1 cellular context compared by ENCODE assay signal in genomic region chr17:4997302-4998026, GRCh38.
A peak's percentile ranks its signal among the peaks of the same experiment; 100 is the strongest.
TF ChIP-seq lines count a peak whose summit lies in the region.

A gene with protein sequence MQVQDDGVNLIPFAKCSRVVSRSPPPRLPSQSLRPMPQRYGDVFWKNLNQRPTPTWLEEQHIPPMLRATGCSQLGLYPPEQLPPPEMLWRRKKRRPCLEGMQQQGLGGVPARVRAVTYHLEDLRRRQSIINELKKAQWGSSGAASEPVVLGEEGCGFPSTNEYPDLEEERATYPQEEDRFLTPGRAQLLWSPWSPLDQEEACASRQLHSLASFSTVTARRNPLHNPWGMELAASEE (minus strand): TSS chr17:4997522. CDS start chr17:4994437, 3,085 bp downstream.
Gene KIF1C (plus strand): TSS chr17:4997950. CDS start chr17:5000247, 2,297 bp downstream.

TF ChIP-seq in K562, 482 proteins besides CTCF, POLR2A, EP300 and RAD21 (continued from another document and continues in another):
- peak in 1 of 2 experiments; percentile 55; a peak in 1 of 4 replicates for TF ChIP-seq NONO (IDR thresholded peaks at IDR 0.05; ENCODE audit: low read depth in 2 of 2, low read length in 1 of 2)
- no peak for TF ChIP-seq ZNF239 (CRISPR knock-in tag; IDR thresholded peaks at IDR 0.05)
- TF ChIP-seq SMAD4 (CRISPR knock-in tag; conservative IDR thresholded peaks at IDR 0.05), result peak; percentile 46; the same call in 1 of the 2 replicates
- TF ChIP-seq U2AF1 (optimal IDR thresholded peaks at IDR 0.05; ENCODE audit: low read depth, low read length), result peak; percentile 40
- TF ChIP-seq SP1 (CRISPR knock-in tag; IDR thresholded peaks at IDR 0.05), result peak; percentile 81
- TF ChIP-seq, protein P1, sequence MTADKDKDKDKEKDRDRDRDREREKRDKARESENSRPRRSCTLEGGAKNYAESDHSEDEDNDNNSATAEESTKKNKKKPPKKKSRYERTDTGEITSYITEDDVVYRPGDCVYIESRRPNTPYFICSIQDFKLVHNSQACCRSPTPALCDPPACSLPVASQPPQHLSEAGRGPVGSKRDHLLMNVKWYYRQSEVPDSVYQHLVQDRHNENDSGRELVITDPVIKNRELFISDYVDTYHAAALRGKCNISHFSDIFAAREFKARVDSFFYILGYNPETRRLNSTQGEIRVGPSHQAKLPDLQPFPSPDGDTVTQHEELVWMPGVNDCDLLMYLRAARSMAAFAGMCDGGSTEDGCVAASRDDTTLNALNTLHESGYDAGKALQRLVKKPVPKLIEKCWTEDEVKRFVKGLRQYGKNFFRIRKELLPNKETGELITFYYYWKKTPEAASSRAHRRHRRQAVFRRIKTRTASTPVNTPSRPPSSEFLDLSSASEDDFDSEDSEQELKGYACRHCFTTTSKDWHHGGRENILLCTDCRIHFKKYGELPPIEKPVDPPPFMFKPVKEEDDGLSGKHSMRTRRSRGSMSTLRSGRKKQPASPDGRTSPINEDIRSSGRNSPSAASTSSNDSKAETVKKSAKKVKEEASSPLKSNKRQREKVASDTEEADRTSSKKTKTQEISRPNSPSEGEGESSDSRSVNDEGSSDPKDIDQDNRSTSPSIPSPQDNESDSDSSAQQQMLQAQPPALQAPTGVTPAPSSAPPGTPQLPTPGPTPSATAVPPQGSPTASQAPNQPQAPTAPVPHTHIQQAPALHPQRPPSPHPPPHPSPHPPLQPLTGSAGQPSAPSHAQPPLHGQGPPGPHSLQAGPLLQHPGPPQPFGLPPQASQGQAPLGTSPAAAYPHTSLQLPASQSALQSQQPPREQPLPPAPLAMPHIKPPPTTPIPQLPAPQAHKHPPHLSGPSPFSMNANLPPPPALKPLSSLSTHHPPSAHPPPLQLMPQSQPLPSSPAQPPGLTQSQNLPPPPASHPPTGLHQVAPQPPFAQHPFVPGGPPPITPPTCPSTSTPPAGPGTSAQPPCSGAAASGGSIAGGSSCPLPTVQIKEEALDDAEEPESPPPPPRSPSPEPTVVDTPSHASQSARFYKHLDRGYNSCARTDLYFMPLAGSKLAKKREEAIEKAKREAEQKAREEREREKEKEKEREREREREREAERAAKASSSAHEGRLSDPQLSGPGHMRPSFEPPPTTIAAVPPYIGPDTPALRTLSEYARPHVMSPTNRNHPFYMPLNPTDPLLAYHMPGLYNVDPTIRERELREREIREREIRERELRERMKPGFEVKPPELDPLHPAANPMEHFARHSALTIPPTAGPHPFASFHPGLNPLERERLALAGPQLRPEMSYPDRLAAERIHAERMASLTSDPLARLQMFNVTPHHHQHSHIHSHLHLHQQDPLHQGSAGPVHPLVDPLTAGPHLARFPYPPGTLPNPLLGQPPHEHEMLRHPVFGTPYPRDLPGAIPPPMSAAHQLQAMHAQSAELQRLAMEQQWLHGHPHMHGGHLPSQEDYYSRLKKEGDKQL (CRISPR knock-in tag; IDR thresholded peaks at IDR 0.05; ENCODE audit: borderline replicate concordance), result no peak
- TF ChIP-seq ARNT (IDR thresholded peaks at IDR 0.05), result no peak
- no peak for TF ChIP-seq MECOM (CRISPR knock-in tag; IDR thresholded peaks at IDR 0.05)
- no peak for TF ChIP-seq EHMT2 (IDR thresholded peaks at IDR 0.05)
- TF ChIP-seq, protein P2, sequence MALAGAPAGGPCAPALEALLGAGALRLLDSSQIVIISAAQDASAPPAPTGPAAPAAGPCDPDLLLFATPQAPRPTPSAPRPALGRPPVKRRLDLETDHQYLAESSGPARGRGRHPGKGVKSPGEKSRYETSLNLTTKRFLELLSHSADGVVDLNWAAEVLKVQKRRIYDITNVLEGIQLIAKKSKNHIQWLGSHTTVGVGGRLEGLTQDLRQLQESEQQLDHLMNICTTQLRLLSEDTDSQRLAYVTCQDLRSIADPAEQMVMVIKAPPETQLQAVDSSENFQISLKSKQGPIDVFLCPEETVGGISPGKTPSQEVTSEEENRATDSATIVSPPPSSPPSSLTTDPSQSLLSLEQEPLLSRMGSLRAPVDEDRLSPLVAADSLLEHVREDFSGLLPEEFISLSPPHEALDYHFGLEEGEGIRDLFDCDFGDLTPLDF (CRISPR knock-in tag; IDR thresholded peaks at IDR 0.05), result no peak
- TF ChIP-seq PHF8 (IDR thresholded peaks at IDR 0.05; ENCODE audit: borderline replicate concordance, low read length), result peak; percentile 50; the same call in 1 of the 2 replicates
- no peak for TF ChIP-seq KAT8 (IDR thresholded peaks at IDR 0.05; ENCODE audit: low read depth)
- no peak for TF ChIP-seq NR1H2 (CRISPR knock-in tag; IDR thresholded peaks at IDR 0.05)
- no peak for TF ChIP-seq MEIS2 (IDR thresholded peaks at IDR 0.05; ENCODE audit: partially characterized antibody)
- TF ChIP-seq PCBP1 (IDR thresholded peaks at IDR 0.05; ENCODE audit: low read depth, low read length, poor library complexity, severe bottlenecking), result peak; percentile 43
- peak; percentile 37; the same call in 1 of the 2 replicates for TF ChIP-seq RB1 (IDR thresholded peaks at IDR 0.05; ENCODE audit: low read depth)
- TF ChIP-seq FOS (IDR thresholded peaks at IDR 0.05; ENCODE audit: extremely low read depth, insufficient read length), result no peak
- no peak for TF ChIP-seq CAMTA2 (CRISPR knock-in tag; conservative IDR thresholded peaks at IDR 0.05)
- no peak for TF ChIP-seq SMARCA4 (IDR thresholded peaks at IDR 0.05)
- no peak for TF ChIP-seq ZNF655 (CRISPR knock-in tag; IDR thresholded peaks at IDR 0.05)
- no peak for TF ChIP-seq RBM22 (IDR thresholded peaks at IDR 0.05; ENCODE audit: low read depth, low read length, poor library complexity, severe bottlenecking)
- TF ChIP-seq, protein P3, sequence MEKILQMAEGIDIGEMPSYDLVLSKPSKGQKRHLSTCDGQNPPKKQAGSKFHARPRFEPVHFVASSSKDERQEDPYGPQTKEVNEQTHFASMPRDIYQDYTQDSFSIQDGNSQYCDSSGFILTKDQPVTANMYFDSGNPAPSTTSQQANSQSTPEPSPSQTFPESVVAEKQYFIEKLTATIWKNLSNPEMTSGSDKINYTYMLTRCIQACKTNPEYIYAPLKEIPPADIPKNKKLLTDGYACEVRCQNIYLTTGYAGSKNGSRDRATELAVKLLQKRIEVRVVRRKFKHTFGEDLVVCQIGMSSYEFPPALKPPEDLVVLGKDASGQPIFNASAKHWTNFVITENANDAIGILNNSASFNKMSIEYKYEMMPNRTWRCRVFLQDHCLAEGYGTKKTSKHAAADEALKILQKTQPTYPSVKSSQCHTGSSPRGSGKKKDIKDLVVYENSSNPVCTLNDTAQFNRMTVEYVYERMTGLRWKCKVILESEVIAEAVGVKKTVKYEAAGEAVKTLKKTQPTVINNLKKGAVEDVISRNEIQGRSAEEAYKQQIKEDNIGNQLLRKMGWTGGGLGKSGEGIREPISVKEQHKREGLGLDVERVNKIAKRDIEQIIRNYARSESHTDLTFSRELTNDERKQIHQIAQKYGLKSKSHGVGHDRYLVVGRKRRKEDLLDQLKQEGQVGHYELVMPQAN (IDR thresholded peaks at IDR 0.05; ENCODE audit: borderline replicate concordance), result peak; percentile 67; the same call in 1 of the 2 replicates
- TF ChIP-seq, protein P4, sequence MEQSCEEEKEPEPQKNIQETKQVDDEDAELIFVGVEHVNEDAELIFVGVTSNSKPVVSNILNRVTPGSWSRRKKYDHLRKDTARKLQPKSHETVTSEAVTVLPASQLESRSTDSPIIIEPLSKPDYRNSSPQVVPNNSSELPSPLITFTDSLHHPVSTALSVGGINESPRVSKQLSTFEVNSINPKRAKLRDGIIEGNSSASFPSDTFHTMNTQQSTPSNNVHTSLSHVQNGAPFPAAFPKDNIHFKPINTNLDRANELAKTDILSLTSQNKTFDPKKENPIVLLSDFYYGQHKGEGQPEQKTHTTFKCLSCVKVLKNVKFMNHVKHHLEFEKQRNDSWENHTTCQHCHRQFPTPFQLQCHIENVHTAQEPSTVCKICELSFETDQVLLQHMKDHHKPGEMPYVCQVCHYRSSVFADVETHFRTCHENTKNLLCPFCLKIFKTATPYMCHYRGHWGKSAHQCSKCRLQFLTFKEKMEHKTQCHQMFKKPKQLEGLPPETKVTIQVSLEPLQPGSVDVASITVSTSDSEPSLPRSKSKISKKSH (CRISPR knock-in tag; IDR thresholded peaks at IDR 0.05), result no peak
- no peak for TF ChIP-seq ZC3H8 (IDR thresholded peaks at IDR 0.05)
- no peak for TF ChIP-seq ZZZ3 (IDR thresholded peaks at IDR 0.05)
- no peak for TF ChIP-seq ZFPM2 (CRISPR knock-in tag; IDR thresholded peaks at IDR 0.05)
- TF ChIP-seq MYBL2 (IDR thresholded peaks at IDR 0.05; ENCODE audit: low read depth), result no peak
- TF ChIP-seq MYBL2 (CRISPR knock-in tag; IDR thresholded peaks at IDR 0.05; ENCODE audit: borderline replicate concordance), result no peak
- TF ChIP-seq MEF2D (tag; conservative IDR thresholded peaks at IDR 0.05; ENCODE audit: low read depth), result no peak
- TF ChIP-seq ATF4 (CRISPR knock-in tag; IDR thresholded peaks at IDR 0.05), result no peak
- TF ChIP-seq, protein P5, sequence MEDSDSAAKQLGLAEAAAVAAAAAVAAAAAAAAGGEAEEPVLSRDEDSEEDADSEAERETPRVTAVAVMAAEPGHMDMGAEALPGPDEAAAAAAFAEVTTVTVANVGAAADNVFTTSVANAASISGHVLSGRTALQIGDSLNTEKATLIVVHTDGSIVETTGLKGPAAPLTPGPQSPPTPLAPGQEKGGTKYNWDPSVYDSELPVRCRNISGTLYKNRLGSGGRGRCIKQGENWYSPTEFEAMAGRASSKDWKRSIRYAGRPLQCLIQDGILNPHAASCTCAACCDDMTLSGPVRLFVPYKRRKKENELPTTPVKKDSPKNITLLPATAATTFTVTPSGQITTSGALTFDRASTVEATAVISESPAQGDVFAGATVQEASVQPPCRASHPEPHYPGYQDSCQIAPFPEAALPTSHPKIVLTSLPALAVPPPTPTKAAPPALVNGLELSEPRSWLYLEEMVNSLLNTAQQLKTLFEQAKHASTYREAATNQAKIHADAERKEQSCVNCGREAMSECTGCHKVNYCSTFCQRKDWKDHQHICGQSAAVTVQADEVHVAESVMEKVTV (CRISPR knock-in tag; IDR thresholded peaks at IDR 0.05), result no peak
- TF ChIP-seq ZBTB7A (IDR thresholded peaks at IDR 0.05; ENCODE audit: borderline replicate concordance, control insufficient read depth, low read depth, low read length), result 0 out of 2 replicates have a peak, but pooled peaks have one; percentile 28
- no peak for TF ChIP-seq KLF13 (tag; IDR thresholded peaks at IDR 0.05; ENCODE audit: borderline replicate concordance, low read depth)
- TF ChIP-seq CHAMP1 (IDR thresholded peaks at IDR 0.05), result no peak
- TF ChIP-seq SAP30 (IDR thresholded peaks at IDR 0.05; ENCODE audit: borderline replicate concordance, insufficient read depth, low read depth, low read length, poor library complexity, severe bottlenecking), result no peak
- TF ChIP-seq, protein P6, sequence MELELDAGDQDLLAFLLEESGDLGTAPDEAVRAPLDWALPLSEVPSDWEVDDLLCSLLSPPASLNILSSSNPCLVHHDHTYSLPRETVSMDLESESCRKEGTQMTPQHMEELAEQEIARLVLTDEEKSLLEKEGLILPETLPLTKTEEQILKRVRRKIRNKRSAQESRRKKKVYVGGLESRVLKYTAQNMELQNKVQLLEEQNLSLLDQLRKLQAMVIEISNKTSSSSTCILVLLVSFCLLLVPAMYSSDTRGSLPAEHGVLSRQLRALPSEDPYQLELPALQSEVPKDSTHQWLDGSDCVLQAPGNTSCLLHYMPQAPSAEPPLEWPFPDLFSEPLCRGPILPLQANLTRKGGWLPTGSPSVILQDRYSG (tag; conservative IDR thresholded peaks at IDR 0.05; ENCODE audit: low read depth), result no peak
- TF ChIP-seq, protein P7, sequence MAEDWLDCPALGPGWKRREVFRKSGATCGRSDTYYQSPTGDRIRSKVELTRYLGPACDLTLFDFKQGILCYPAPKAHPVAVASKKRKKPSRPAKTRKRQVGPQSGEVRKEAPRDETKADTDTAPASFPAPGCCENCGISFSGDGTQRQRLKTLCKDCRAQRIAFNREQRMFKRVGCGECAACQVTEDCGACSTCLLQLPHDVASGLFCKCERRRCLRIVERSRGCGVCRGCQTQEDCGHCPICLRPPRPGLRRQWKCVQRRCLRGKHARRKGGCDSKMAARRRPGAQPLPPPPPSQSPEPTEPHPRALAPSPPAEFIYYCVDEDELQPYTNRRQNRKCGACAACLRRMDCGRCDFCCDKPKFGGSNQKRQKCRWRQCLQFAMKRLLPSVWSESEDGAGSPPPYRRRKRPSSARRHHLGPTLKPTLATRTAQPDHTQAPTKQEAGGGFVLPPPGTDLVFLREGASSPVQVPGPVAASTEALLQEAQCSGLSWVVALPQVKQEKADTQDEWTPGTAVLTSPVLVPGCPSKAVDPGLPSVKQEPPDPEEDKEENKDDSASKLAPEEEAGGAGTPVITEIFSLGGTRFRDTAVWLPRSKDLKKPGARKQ (CRISPR knock-in tag; IDR thresholded peaks at IDR 0.05), result no peak
